ENCODE assay signal across 17 cellular contexts in genomic region chr2:136306801-136307200, GRCh38.
DNase-seq lines count a peak whose midpoint lies in the region; ATAC-seq and TF ChIP-seq lines count a peak whose summit lies in the region.
"Had no signal": no experiment of that assay in that cellular context is flagged by ENCODE, and none has a peak within 500 bp of the region (broad histone marks: within the 10 kb centered on the region; RNA-seq: fewer than 3 reads in every experiment).

No MANE protein-coding gene starts in this region.

- CTCF ChIA-PET in HCT116 (lab: Charles Lee), result no interaction called here

- no peaks in the 10 kb centered on the region for H3K9me2 ChIP-seq in HCT116 (ENCODE audit: insufficient read depth)

- H3K4me1 ChIP-seq in HCT116 (ENCODE audit: control insufficient read depth in 1 of 2, insufficient read depth in 2 of 2, low read length in 2 of 2), result no peaks in the 10 kb centered on the region

- no peak overlapping the region for H3K9ac ChIP-seq in HCT116 (ENCODE audit: low read length)

- no peaks in the 10 kb centered on the region for H3K36me3 Mint-ChIP-seq in stimulated activated memory B cell treated with anti-CD40 and anti-IgM and Interleukin-4, amounts not matched to agents 10 μg/mL and 1 μg/mL and 100 μg/mL, for 72 hours

- no peaks in the 10 kb centered on the region for H3K79me2 ChIP-seq in HCT116 (ENCODE audit: insufficient read depth, low read length)

- no peaks in the 10 kb centered on the region for H3K9me3 ChIP-seq in HCT116 (ENCODE audit: control insufficient read depth in 1 of 2, insufficient read depth in 1 of 2, low read depth in 1 of 2, low read length in 2 of 2)

- TF ChIP-seq CTCF in HCT116 (IDR thresholded peaks at IDR 0.05 in 2 of 3, conservative IDR thresholded peaks at IDR 0.05 in 1 of 3; ENCODE audit: borderline replicate concordance in 1 of 3, insufficient read depth in 1 of 3, low read depth in 2 of 3, low read length in 2 of 3), result no peak

- intact Hi-C loops in HCT116 (cut with micrococcal nuclease), result no loop called here

- no peak for TF ChIP-seq POLR2A in HCT116 (IDR thresholded peaks at IDR 0.05; ENCODE audit: borderline replicate concordance, extremely low read depth, insufficient read depth, insufficient read length)

- no peak overlapping the region for H3K4me2 ChIP-seq in HCT116 (ENCODE audit: low read length)

- POLR2A ChIA-PET in HCT116 (lab: Charles Lee), result no interaction called here

- no peak overlapping the region for H3K27ac ChIP-seq in HCT116 (ENCODE audit: low read depth, low read length)
- no peak overlapping the region for H3K27ac ChIP-seq in caudate nucleus (ENCODE audit: low read depth, low read length)

- TF ChIP-seq RAD21 in HCT116 (IDR thresholded peaks at IDR 0.05; ENCODE audit: low read depth), result peak; percentile 20; the same call in 1 of the 2 replicates

- no peak overlapping the region for H2AFZ ChIP-seq in HCT116 (ENCODE audit: low read depth, low read length, poor library complexity, severe bottlenecking)

- DNase-seq in NCI-H2171 treated with DMSO at 0.1 percent for 48 hours (lab: John Stamatoyannopoulos, UW) (peak; percentile 15), NCI-H2171 (lab: John Stamatoyannopoulos, UW) (no peak), HCT116 (ENCODE audit: low read depth, low spot score) (no peak), NCI-H69 (lab: John Stamatoyannopoulos, UW) (peak; percentile 27), caudate nucleus (lab: John Stamatoyannopoulos, UW) (no peak), SHP77 (lab: John Stamatoyannopoulos, UW) (no peak)
- DNase-seq: C1 segment of cervical spinal cord; Calu3; CD4-positive, alpha-beta T cell; DMS153; DMS79 treated with DMSO at 0.1 percent for 48 hours; EL; GF-D8; HCEC 1CT had no signal

- H3K4me3 Mint-ChIP-seq in stimulated activated memory B cell treated with anti-CD40 and anti-IgM and Interleukin-4, amounts not matched to agents 10 μg/mL and 1 μg/mL and 100 μg/mL, for 72 hours, result no peak overlapping the region
- H3K4me3 Mint-ChIP-seq: B cell; CD4-positive, alpha-beta T cell had no signal

- no peak overlapping the region for H3K4me3 ChIP-seq in HCT116 (replicated peaks in 1 of 2; ENCODE audit: low read depth in 1 of 2, low read length in 2 of 2)

- RAD21 ChIA-PET in HCT116 (lab: Charles Lee; ENCODE audit: low non-redundant PET in 1 of 2, low total read pairs in 2 of 2, uncharacterized antibody in 2 of 2, unreplicated experiment in 2 of 2), result no interaction called here

- H4K20me1 ChIP-seq in HCT116 (ENCODE audit: insufficient read depth), result no peaks in the 10 kb centered on the region

- H3K27ac Mint-ChIP-seq in stimulated activated memory B cell treated with anti-CD40 and anti-IgM and Interleukin-4, amounts not matched to agents 10 μg/mL and 1 μg/mL and 100 μg/mL, for 72 hours, result peak overlapping the region; percentile 36
- H3K27ac Mint-ChIP-seq: B cell; CD4-positive, alpha-beta T cell had no signal

- H3K4me1 Mint-ChIP-seq in stimulated activated memory B cell treated with anti-CD40 and anti-IgM and Interleukin-4, amounts not matched to agents 10 μg/mL and 1 μg/mL and 100 μg/mL, for 72 hours, result peaks cover 53% of the 10 kb centered on the region

- no peaks in the 10 kb centered on the region for H3K27me3 ChIP-seq in HCT116 (ENCODE audit: insufficient read depth, low read length)

- no peaks in the 10 kb centered on the region for H3K36me3 ChIP-seq in HCT116 (ENCODE audit: control insufficient read depth in 1 of 2, insufficient read depth in 2 of 2, low read length in 2 of 2)

- H3K9me3 Mint-ChIP-seq in stimulated activated memory B cell treated with anti-CD40 and anti-IgM and Interleukin-4, amounts not matched to agents 10 μg/mL and 1 μg/mL and 100 μg/mL, for 72 hours, result peaks cover 3% of the 10 kb centered on the region
- H3K9me3 Mint-ChIP-seq: CD4-positive, alpha-beta T cell had no signal

- no TSS peak for BruUV-seq in HCT116 (replicated peaks; lab: Mats Ljungman, UMichigan)

- ATAC-seq in HCT116, result no peak
- ATAC-seq in stimulated activated memory B cell treated with anti-CD40 and anti-IgM and Interleukin-4, amounts not matched to agents 10 μg/mL and 1 μg/mL and 100 μg/mL, for 72 hours, result no peak
- ATAC-seq: HepG2 had no signal

- no peaks in the 10 kb centered on the region for H3K27me3 Mint-ChIP-seq in stimulated activated memory B cell treated with anti-CD40 and anti-IgM and Interleukin-4, amounts not matched to agents 10 μg/mL and 1 μg/mL and 100 μg/mL, for 72 hours
- H3K27me3 Mint-ChIP-seq: B cell; CD4-positive, alpha-beta T cell had no signal

TF ChIP-seq in HCT116, 20 proteins besides CTCF, POLR2A, EP300 and RAD21:
- TF ChIP-seq ZFX (IDR thresholded peaks at IDR 0.05) (no peak), ZNF274 (IDR thresholded peaks at IDR 0.05; ENCODE audit: low read depth, low read length) (no peak), EGR1 (IDR thresholded peaks at IDR 0.05; ENCODE audit: low read depth) (no peak), CBX3 (IDR thresholded peaks at IDR 0.05; ENCODE audit: low read depth) (no peak), POLR2AphosphoS5 (IDR thresholded peaks at IDR 0.05; ENCODE audit: low read depth, low read length) (no peak), JUND (IDR thresholded peaks at IDR 0.05) (no peak), ZBTB33 (IDR thresholded peaks at IDR 0.05; ENCODE audit: extremely low read depth, insufficient replicate concordance, low read length) (no peak), SRF (IDR thresholded peaks at IDR 0.05; ENCODE audit: low read depth) (no peak), EZH2 (IDR thresholded peaks at IDR 0.05) (no peak), ATF3 (IDR thresholded peaks at IDR 0.05) (no peak), REST (IDR thresholded peaks at IDR 0.05; ENCODE audit: low read depth) (no peak), FOSL1 (IDR thresholded peaks at IDR 0.05; ENCODE audit: low read depth) (no peak), ELF1 (IDR thresholded peaks at IDR 0.05; ENCODE audit: borderline replicate concordance, low read depth) (no peak), SIN3A (IDR thresholded peaks at IDR 0.05; ENCODE audit: low read depth) (no peak), YY1 (IDR thresholded peaks at IDR 0.05; ENCODE audit: extremely low read depth, insufficient replicate concordance, low read depth, low read length) (no peak), TCF7L2 (IDR thresholded peaks at IDR 0.05; ENCODE audit: borderline replicate concordance, extremely low read depth, insufficient read depth, insufficient read length) (no peak), SP1 (IDR thresholded peaks at IDR 0.05; ENCODE audit: low read depth) (no peak)

Comparison
In these comparisons a context has a peak if more than half of its experiments do, and no peak if none do; other contexts are left out.
1. DNase-seq: peak in NCI-H2171 treated with DMSO at 0.1 percent for 48 hours (single experiment) and NCI-H69 (single experiment); none in NCI-H2171 (single experiment), HCT116 (single experiment), caudate nucleus (0 of 61) and SHP77 (0 of 2).